In genomic region chr14:105884808-105885281, GRCh38 we compare ENCODE assay signal across 18 cellular contexts.
DNase-seq lines count a peak whose midpoint lies in the region; ATAC-seq, FAIRE-seq and TF ChIP-seq lines count a peak whose summit lies in the region.
"Had no signal": no experiment of that assay in that cellular context is flagged by ENCODE, and none has a peak within 500 bp of the region (broad histone marks: within the 10 kb centered on the region; RNA-seq: fewer than 3 reads in every experiment).

No MANE protein-coding gene starts in this region.

- WGBS in right cardiac atrium: 78% methylated on average over 13 of the region's 13 CpGs
- WGBS in sigmoid colon, 2 donors: 76 to 79% methylated on average over 13 of the region's 13 CpGs

- no peak for TF ChIP-seq POLR2A in sigmoid colon (IDR thresholded peaks at IDR 0.05)

- no peaks in the 10 kb centered on the region for H3K4me1 ChIP-seq in right cardiac atrium (ENCODE audit: control insufficient read depth, insufficient read depth, low read length)
- no peaks in the 10 kb centered on the region for H3K4me1 ChIP-seq in sigmoid colon
- H3K4me1 ChIP-seq: A549, gastrocnemius medialis, testis had no signal

- H3K4me3 ChIP-seq in right cardiac atrium (ENCODE audit: low read length): no peak overlapping the region
- H3K4me3 ChIP-seq in sigmoid colon: no peak overlapping the region
- H3K4me3 ChIP-seq: A549, gastrocnemius medialis, testis had no signal

- TF ChIP-seq CTCF in GM10248 (IDR thresholded peaks at IDR 0.05; ENCODE audit: control extremely low read depth, extremely low read depth, low read depth, missing control alignments) (no peak), sigmoid colon (IDR thresholded peaks at IDR 0.05) (no peak), D721Med (IDR thresholded peaks at IDR 0.05; ENCODE audit: insufficient read depth, missing control alignments) (no peak)

- H3K27ac ChIP-seq in right cardiac atrium (ENCODE audit: low read length) (no peak overlapping the region), sigmoid colon (no peak overlapping the region)
- H3K27ac ChIP-seq: A549, gastrocnemius medialis, testis had no signal

- DNase-seq in activated CD8-positive, alpha-beta memory T cell treated with anti-CD3 and anti-CD28 coated beads, Interleukin-2, amount 50 U/mL, for 48 hours: peak; percentile 39
- no peak for DNase-seq in activated CD8-positive, alpha-beta memory T cell treated with anti-CD3 and anti-CD28 coated beads, Interleukin-2, amount 50 U/mL, for 4 hours
- DNase-seq in GM10248 (ENCODE audit: extremely low spot score): peak; percentile 3
- DNase-seq in right cardiac atrium: peak in 2 of 3 donors; percentile 13 to 39
- peak; percentile 32 for DNase-seq in sigmoid colon
- DNase-seq in stimulated activated CD4-positive, alpha-beta T cell treated with anti-CD3 and anti-CD28 coated beads, Interleukin-15, amount 100 ng/mL, for 24 hours: no peak
- no peak for DNase-seq in D721Med (ENCODE audit: insufficient read length, low spot score)
- no peak for DNase-seq in central memory CD4-positive, alpha-beta T cell
- DNase-seq: activated naive CD8-positive, alpha-beta T cell treated with anti-CD3 and anti-CD28 coated beads, Interleukin-2, amount 10 ng/mL, durations not matched to agents 7 days and 5 days; erythroblast; gastrocnemius medialis; HFFc6; NCI-H1092 treated with DMSO at 0.1 percent for 48 hours; NCI-H526 treated with DMSO at 0.1 percent for 48 hours; SHP77; stimulated activated CD4-positive, alpha-beta T cell treated with anti-CD3 and anti-CD28 coated beads, Interleukin-4, amount 100 ng/mL, for 4 hours; testis had no signal

- no peak for TF ChIP-seq EP300 in sigmoid colon (IDR thresholded peaks at IDR 0.05)

- CTCF ChIA-PET in GM10248 (lab: Yijun Ruan, JAX): no interaction called here

- POLR2A ChIA-PET in GM10248 (lab: Yijun Ruan, JAX): no interaction called here

- intact Hi-C loops in right cardiac atrium (cut with DNase I): no loop called here
- intact Hi-C loops in sigmoid colon (cut with DNase I): no loop called here

- no peaks in the 10 kb centered on the region for H3K9me3 ChIP-seq in right cardiac atrium (ENCODE audit: control insufficient read depth, low read length)
- H3K9me3 ChIP-seq in sigmoid colon: no peaks in the 10 kb centered on the region
- H3K9me3 ChIP-seq: A549, gastrocnemius medialis, testis had no signal

- H3K27me3 ChIP-seq in right cardiac atrium (ENCODE audit: control insufficient read depth, insufficient read depth): no peaks in the 10 kb centered on the region
- H3K27me3 ChIP-seq in sigmoid colon: peaks cover 0 to 5% (median 0%) of the 10 kb centered on the region in 3 donors
- H3K27me3 ChIP-seq: gastrocnemius medialis, testis had no signal

- FAIRE-seq in D721Med (lab: Jason Lieb, UNC): no peak
- FAIRE-seq: A549 had no signal

- ATAC-seq in right cardiac atrium: no peak
- ATAC-seq: A549, gastrocnemius medialis had no signal

- no peaks in the 10 kb centered on the region for H3K36me3 ChIP-seq in sigmoid colon
- H3K36me3 ChIP-seq: gastrocnemius medialis had no signal

Comparison
In these comparisons a context has a peak if more than half of its experiments do, and no peak if none do; other contexts are left out.
1. DNase-seq: peak in activated CD8-positive, alpha-beta memory T cell treated with anti-CD3 and anti-CD28 coated beads, Interleukin-2, amount 50 U/mL, for 48 hours (single experiment), GM10248 (single experiment), right cardiac atrium (2 of 3) and sigmoid colon (single experiment); none in activated CD8-positive, alpha-beta memory T cell treated with anti-CD3 and anti-CD28 coated beads, Interleukin-2, amount 50 U/mL, for 4 hours (single experiment), stimulated activated CD4-positive, alpha-beta T cell treated with anti-CD3 and anti-CD28 coated beads, Interleukin-15, amount 100 ng/mL, for 24 hours (single experiment), D721Med (single experiment) and central memory CD4-positive, alpha-beta T cell (single experiment).